In the genomic region with DNA sequence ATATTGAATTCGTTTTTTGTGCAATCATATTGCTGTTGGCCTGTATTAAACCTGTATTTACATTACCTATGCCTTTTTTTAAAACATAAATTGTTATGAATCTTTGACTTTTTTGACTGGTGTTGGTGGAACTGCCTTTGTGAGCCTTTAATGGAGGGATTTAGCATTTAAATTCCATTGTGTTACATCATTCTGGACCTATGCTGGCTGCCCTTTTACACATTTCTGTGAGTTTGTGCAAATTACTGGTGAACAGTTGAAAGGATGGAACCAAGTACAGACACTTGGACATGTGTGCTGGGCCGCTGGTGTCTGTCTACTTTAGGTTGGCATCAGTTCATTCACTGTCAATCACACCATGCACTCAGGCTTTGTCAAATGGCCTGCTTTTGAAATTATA, we compare ENCODE assay signal across 8 cellular contexts. TPM values are rescaled to one million over a fixed set of nuclear protein-coding genes. Genes with fewer than 3 reads are reported as not detected.
A peak's percentile ranks its signal among the peaks of the same experiment; 100 is the strongest.
DNase-seq lines count a peak whose midpoint lies in the region; ATAC-seq and TF ChIP-seq lines count a peak whose summit lies in the region.

No MANE protein-coding gene starts in this region.

- H3K4me2 ChIP-seq in Karpas-422 (ENCODE audit: low read depth, low read length, poor library complexity, severe bottlenecking): no peak overlapping the region

- H3K27me3 Mint-ChIP-seq in natural killer cell treated with Interleukin-12 subunit alpha and Interleukin-12 subunit beta and Interleukin-15 and Interleukin-18, amount 100 ng/mL, for 72 hours: no peaks in the 10 kb centered on the region

- no peaks in the 10 kb centered on the region for H4K20me1 ChIP-seq in Karpas-422 (ENCODE audit: insufficient read depth, low read depth, low read length)

- H3K4me3 ChIP-seq in AG04450 (ENCODE audit: low read depth, low read length) (peak overlapping the region; percentile 68), MG63 (peak overlapping the region; percentile 77), duodenal mucosa (ENCODE audit: low read depth in 1 of 2, low read length in 2 of 2) (peak overlapping the region; percentile 89 to 91), Karpas-422 (ENCODE audit: low read length) (no peak overlapping the region)

- H3K27me3 ChIP-seq in AG04450 (ENCODE audit: control insufficient read depth, insufficient read depth, low read length) (no peaks in the 10 kb centered on the region), MG63 (no peaks in the 10 kb centered on the region), duodenal mucosa (ENCODE audit: control insufficient read depth in 1 of 2, insufficient read depth in 2 of 2, low read length in 2 of 2) (no peaks in the 10 kb centered on the region), Karpas-422 (ENCODE audit: low read length) (no peaks in the 10 kb centered on the region)

- no peaks in the 10 kb centered on the region for H3K9me3 Mint-ChIP-seq in natural killer cell treated with Interleukin-12 subunit alpha and Interleukin-12 subunit beta and Interleukin-15 and Interleukin-18, amount 100 ng/mL, for 72 hours

- DNase-seq in AG04450 (ENCODE audit: low read depth, low spot score) (no peak), MG63 (no peak), Karpas-422 (no peak), DMS153 (lab: John Stamatoyannopoulos, UW) (no peak), NCI-H1048 (lab: John Stamatoyannopoulos, UW) (no peak), NCI-H128 (lab: John Stamatoyannopoulos, UW; ENCODE audit: unreplicated experiment) (no peak)
- no peak for DNase-seq in natural killer cell treated with Interleukin-12 subunit alpha and Interleukin-12 subunit beta and Interleukin-15 and Interleukin-18, amount 100 ng/mL, for 72 hours (ENCODE audit: low spot score)

- H3K4me1 Mint-ChIP-seq in natural killer cell treated with Interleukin-12 subunit alpha and Interleukin-12 subunit beta and Interleukin-15 and Interleukin-18, amount 100 ng/mL, for 72 hours (ENCODE audit: low read depth in 2 of 2): peaks cover 55 to 65% of the 10 kb centered on the region in 2 donors

- no peaks in the 10 kb centered on the region for H3K9me2 ChIP-seq in Karpas-422 (replicated peaks; ENCODE audit: insufficient read depth, low read length)

- CTCF ChIA-PET in AG04450 (lab: Charles Lee): interaction anchor here (1.2 to 2.8 kb wide), 2 partner anchors 324 to 346 kb away, joined by 5 to 11 read pairs; no protein-coding TSS in a partner anchor

- H3K4me3 Mint-ChIP-seq in natural killer cell treated with Interleukin-12 subunit alpha and Interleukin-12 subunit beta and Interleukin-15 and Interleukin-18, amount 100 ng/mL, for 72 hours: peak overlapping the region; percentile 87

- H3K79me2 ChIP-seq in Karpas-422 (ENCODE audit: low read length): no peaks in the 10 kb centered on the region

- peaks cover 66 to 69% of the 10 kb centered on the region in 2 donors for H3K4me1 ChIP-seq in duodenal mucosa (ENCODE audit: control insufficient read depth in 1 of 2, insufficient read depth in 2 of 2, low read length in 2 of 2)
- H3K4me1 ChIP-seq in Karpas-422 (ENCODE audit: low read length): peaks cover 6% of the 10 kb centered on the region

- no peak overlapping the region for H2AFZ ChIP-seq in Karpas-422 (ENCODE audit: low read length)

- ATAC-seq in natural killer cell treated with Interleukin-12 subunit alpha and Interleukin-12 subunit beta and Interleukin-15 and Interleukin-18, amount 100 ng/mL, for 72 hours: no peak

- peak overlapping the region; percentile 73 to 88 for H3K9ac ChIP-seq in duodenal mucosa (ENCODE audit: low read depth in 1 of 2, low read length in 2 of 2)
- no peak overlapping the region for H3K9ac ChIP-seq in Karpas-422 (ENCODE audit: low read length)

- H3K9me3 ChIP-seq in AG04450 (ENCODE audit: control insufficient read depth, insufficient read depth, low read length) (peaks cover 13% of the 10 kb centered on the region), MG63 (no peaks in the 10 kb centered on the region), duodenal mucosa (ENCODE audit: control insufficient read depth in 1 of 2, low read length in 2 of 2) (no peaks in the 10 kb centered on the region), Karpas-422 (ENCODE audit: low read length) (no peaks in the 10 kb centered on the region)

- peaks cover 45% of the 10 kb centered on the region for H3K36me3 ChIP-seq in MG63
- H3K36me3 ChIP-seq in duodenal mucosa (ENCODE audit: control insufficient read depth in 1 of 2, insufficient read depth in 2 of 2, low read length in 2 of 2): no peaks in the 10 kb centered on the region
- H3K36me3 ChIP-seq in Karpas-422 (ENCODE audit: insufficient read depth, low read length): no peaks in the 10 kb centered on the region

- H3K27ac ChIP-seq in AG04450 (ENCODE audit: low read depth, low read length) (peak overlapping the region; percentile 62), duodenal mucosa (ENCODE audit: low read depth, low read length) (no peak overlapping the region), Karpas-422 (ENCODE audit: low read length) (no peak overlapping the region)

- peak overlapping the region; percentile 65 to 95 for H3K27ac Mint-ChIP-seq in natural killer cell treated with Interleukin-12 subunit alpha and Interleukin-12 subunit beta and Interleukin-15 and Interleukin-18, amount 100 ng/mL, for 72 hours

- POLR2A ChIA-PET in AG04450 (lab: Yijun Ruan, JAX): interaction anchor here (0.6 kb wide), 1 partner anchor 63 kb away, joined by 4 read pairs; no protein-coding TSS in a partner anchor

- TF ChIP-seq CTCF in AG04450 (IDR thresholded peaks at IDR 0.05; ENCODE audit: low read depth, low read length): no peak

- H3K36me3 Mint-ChIP-seq in natural killer cell treated with Interleukin-12 subunit alpha and Interleukin-12 subunit beta and Interleukin-15 and Interleukin-18, amount 100 ng/mL, for 72 hours: peaks cover 6% of the 10 kb centered on the region

RNA-seq across cellular contexts. Expression of gene SNX18, which starts 3.4 kb away (rescaled TPM):
- polyA plus RNA-seq in AG04450 (2011; rRNA removed): 68.1 and 74.1 TPM in 2 replicates
- polyA minus RNA-seq in AG04450 (2011; rRNA and poly(A)+ RNA removed): 110 and 113 TPM in 2 replicates
- 40.1 and 41.3 TPM in 2 replicates for total RNA-seq in MG63 (2014; rRNA removed; shearing (Covaris generic); ENCODE audit: low replicate concordance)
- total RNA-seq in natural killer cell treated with Interleukin-12 subunit alpha and Interleukin-12 subunit beta and Interleukin-15 and Interleukin-18, amount 100 ng/mL, for 72 hours: 10 to 100 TPM; 19.8 to 31.8 TPM
- total RNA-seq in Karpas-422 (2014; rRNA removed; shearing (Covaris generic); ENCODE audit: low replicate concordance): 1.7 and 2.9 TPM in 2 replicates
